In the genomic region with DNA sequence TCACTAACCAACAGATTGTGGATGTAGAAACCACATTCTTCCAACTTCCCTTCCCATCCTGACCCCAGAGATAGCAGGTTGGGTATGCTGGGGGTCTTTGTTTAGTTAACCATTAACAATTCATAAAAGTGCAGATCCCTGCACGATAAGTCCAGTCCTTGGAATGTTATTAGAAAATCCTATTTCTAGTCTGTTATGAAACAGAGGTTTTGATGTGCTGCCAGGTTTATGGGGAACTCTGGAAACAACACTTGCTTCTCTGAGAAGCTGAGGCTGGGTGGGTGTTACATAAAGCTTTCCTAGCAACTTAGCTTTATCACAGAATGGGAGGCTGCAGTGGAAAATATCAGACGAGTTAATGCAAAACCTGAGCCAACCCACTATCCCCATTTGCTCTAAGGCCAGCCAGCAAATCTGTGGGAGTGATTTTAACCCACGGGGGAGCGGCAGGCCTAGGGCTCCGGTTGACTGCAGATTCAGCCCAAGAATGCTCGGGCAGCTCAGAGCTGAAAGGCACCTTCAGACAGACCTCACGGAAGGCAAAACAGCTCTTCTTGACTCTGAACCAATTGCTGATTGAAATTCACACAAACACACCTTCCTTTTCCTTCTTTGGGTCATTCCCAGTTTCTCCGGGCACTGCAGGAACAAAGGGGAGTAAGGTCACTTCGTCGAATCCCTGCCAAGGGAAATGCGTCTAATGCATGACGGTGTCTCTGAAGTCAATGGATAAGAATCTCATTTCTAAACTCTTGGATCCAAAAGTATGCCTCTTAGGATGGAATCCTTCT, we compare ENCODE assay signal across 8 cellular contexts.
DNase-seq lines count a peak whose midpoint lies in the region; ATAC-seq and TF ChIP-seq lines count a peak whose summit lies in the region.

No MANE protein-coding gene starts in this region.

- H3K36me3 ChIP-seq in Peyer's patch, result no peaks in the 10 kb centered on the region

- H3K9me3 Mint-ChIP-seq in endothelial cell (ENCODE audit: unreplicated experiment) (no peaks in the 10 kb centered on the region), nephron progenitor cell (no peaks in the 10 kb centered on the region)

- no peak overlapping the region for H3K4me3 ChIP-seq in Peyer's patch

- H3K27me3 Mint-ChIP-seq in endothelial cell (ENCODE audit: unreplicated experiment) (peaks cover 22% of the 10 kb centered on the region), nephron progenitor cell (ENCODE audit: low read depth, poor library complexity) (peaks cover 6% of the 10 kb centered on the region)

- H3K27ac Mint-ChIP-seq in endothelial cell (ENCODE audit: unreplicated experiment) (peak overlapping the region; percentile 95), nephron progenitor cell (peak overlapping the region; percentile 96)

- H3K36me3 Mint-ChIP-seq in endothelial cell (ENCODE audit: low read depth, unreplicated experiment), result no peaks in the 10 kb centered on the region
- no peaks in the 10 kb centered on the region for H3K36me3 Mint-ChIP-seq in nephron progenitor cell (ENCODE audit: low read depth)

- H3K4me3 Mint-ChIP-seq in endothelial cell (ENCODE audit: unreplicated experiment) (peak overlapping the region; percentile 65), nephron progenitor cell (peak overlapping the region; percentile 34)

- H3K27ac ChIP-seq in Peyer's patch, result peak overlapping the region; percentile 82 to 96 (median 90)

- DNase-seq in AG09319 (ENCODE audit: extremely low read depth, low read depth) (peak; percentile 76), Peyer's patch (no peak), endothelial cell (ENCODE audit: low spot score) (no peak), nephron progenitor cell (no peak), COLO829 (ENCODE audit: low spot score) (no peak), NAMALWA (ENCODE audit: low spot score) (no peak)
- no peak for DNase-seq in stimulated activated CD8-positive, alpha-beta memory T cell treated with anti-CD3 and anti-CD28 coated beads, Interleukin-4, amount 100 ng/mL, for 48 hours

- H3K9me3 ChIP-seq in Peyer's patch, result no peaks in the 10 kb centered on the region

- peaks cover 14 to 91% (median 32%) of the 10 kb centered on the region in 4 donors for H3K4me1 ChIP-seq in Peyer's patch

- H3K4me1 Mint-ChIP-seq in endothelial cell (ENCODE audit: unreplicated experiment), result peaks cover 93% of the 10 kb centered on the region
- H3K4me1 Mint-ChIP-seq in nephron progenitor cell, result peaks cover 100% of the 10 kb centered on the region

- TF ChIP-seq POLR2A in Peyer's patch (IDR thresholded peaks at IDR 0.05), result no peak

- H3K27me3 ChIP-seq in Peyer's patch, result no peaks in the 10 kb centered on the region

- TF ChIP-seq CTCF in AG09319 (IDR thresholded peaks at IDR 0.05; ENCODE audit: low read depth, low read length) (no peak), Peyer's patch (IDR thresholded peaks at IDR 0.05) (no peak), endothelial cell (IDR thresholded peaks at IDR 0.05; ENCODE audit: unreplicated experiment) (no peak), nephron progenitor cell (IDR thresholded peaks at IDR 0.05) (no peak)

- ATAC-seq in HG03457 (IDR thresholded peaks at IDR 0.05; ENCODE audit: unreplicated experiment), result no peak
